ENCODE assay signal across 8 cellular contexts in the genomic region with DNA sequence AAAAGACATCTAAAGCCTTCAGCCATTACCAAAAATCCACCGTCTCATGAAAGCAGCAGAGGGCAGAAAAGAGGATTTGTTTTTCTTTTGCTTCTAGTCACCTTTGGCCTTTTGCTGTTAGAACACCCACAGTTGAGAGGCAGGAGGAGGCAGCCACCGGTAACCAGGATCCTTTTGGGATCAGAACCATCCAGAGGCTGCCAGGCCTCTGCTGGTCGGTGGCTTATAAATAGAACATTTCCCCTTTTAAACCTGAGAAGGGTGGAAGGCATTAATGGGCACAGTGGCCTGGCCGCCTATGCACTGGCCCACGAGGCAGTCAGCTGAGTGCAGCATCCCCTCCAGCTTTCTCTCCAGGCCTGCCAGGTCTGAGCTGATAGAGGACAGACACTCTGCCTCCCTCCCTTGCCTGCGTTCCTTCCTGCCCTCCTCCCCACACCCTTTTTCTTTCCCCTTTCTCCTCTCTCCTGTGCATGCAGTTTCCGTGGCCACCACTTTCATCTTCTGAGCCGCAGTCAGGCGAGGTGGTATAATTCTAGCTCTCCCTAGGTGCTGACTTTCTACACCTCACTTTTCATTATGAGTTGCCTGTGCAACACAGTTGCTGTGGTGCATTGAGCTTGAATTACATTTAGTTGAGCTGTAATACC.
A peak's percentile ranks its signal among the peaks of the same experiment; 100 is the strongest.
DNase-seq lines count a peak whose midpoint lies in the region; ATAC-seq and TF ChIP-seq lines count a peak whose summit lies in the region.

No MANE protein-coding gene starts in this region.

- no peak overlapping the region for H3K4me3 ChIP-seq in Peyer's patch

- peak; percentile 78 for DNase-seq in EH (ENCODE audit: low read depth)
- DNase-seq in activated naive CD8-positive, alpha-beta T cell treated with anti-CD3 and anti-CD28 coated beads for 36 hours, result peak; percentile 55
- DNase-seq in natural killer cell treated with Interleukin-12 subunit alpha and Interleukin-12 subunit beta and Interleukin-15 and Interleukin-18, amount 100 ng/mL, for 72 hours (ENCODE audit: low spot score), result no peak
- no peak for DNase-seq in Peyer's patch
- no peak for DNase-seq in dermis blood vessel endothelial cell
- DNase-seq in LoVo (ENCODE audit: low spot score), result no peak

- H3K36me3 Mint-ChIP-seq in activated naive CD8-positive, alpha-beta T cell treated with anti-CD3 and anti-CD28 coated beads for 36 hours, result peaks cover 17% of the 10 kb centered on the region
- peaks cover 12% of the 10 kb centered on the region for H3K36me3 Mint-ChIP-seq in natural killer cell treated with Interleukin-12 subunit alpha and Interleukin-12 subunit beta and Interleukin-15 and Interleukin-18, amount 100 ng/mL, for 72 hours

- peak overlapping the region in 1 of 4 donors; percentile 53 for H3K27ac ChIP-seq in Peyer's patch

- no peaks in the 10 kb centered on the region for H3K9me3 ChIP-seq in Peyer's patch

- TF ChIP-seq POLR2A in Peyer's patch (IDR thresholded peaks at IDR 0.05), result no peak

- no peaks in the 10 kb centered on the region for H3K27me3 Mint-ChIP-seq in activated naive CD8-positive, alpha-beta T cell treated with anti-CD3 and anti-CD28 coated beads for 36 hours
- H3K27me3 Mint-ChIP-seq in natural killer cell treated with Interleukin-12 subunit alpha and Interleukin-12 subunit beta and Interleukin-15 and Interleukin-18, amount 100 ng/mL, for 72 hours, result no peaks in the 10 kb centered on the region

- peaks cover 55% of the 10 kb centered on the region for H3K4me1 Mint-ChIP-seq in activated naive CD8-positive, alpha-beta T cell treated with anti-CD3 and anti-CD28 coated beads for 36 hours
- H3K4me1 Mint-ChIP-seq in natural killer cell treated with Interleukin-12 subunit alpha and Interleukin-12 subunit beta and Interleukin-15 and Interleukin-18, amount 100 ng/mL, for 72 hours (ENCODE audit: low read depth in 2 of 2), result peaks cover 58 to 59% of the 10 kb centered on the region in 2 donors

- H3K27me3 ChIP-seq in Peyer's patch, result no peaks in the 10 kb centered on the region

- H3K4me1 ChIP-seq in Peyer's patch, result no peaks in the 10 kb centered on the region

- H3K4me3 Mint-ChIP-seq in activated naive CD8-positive, alpha-beta T cell treated with anti-CD3 and anti-CD28 coated beads for 36 hours, result no peak overlapping the region
- peak overlapping the region; percentile 4 for H3K4me3 Mint-ChIP-seq in natural killer cell treated with Interleukin-12 subunit alpha and Interleukin-12 subunit beta and Interleukin-15 and Interleukin-18, amount 100 ng/mL, for 72 hours

- H3K9me3 Mint-ChIP-seq in activated naive CD8-positive, alpha-beta T cell treated with anti-CD3 and anti-CD28 coated beads for 36 hours, result no peaks in the 10 kb centered on the region
- H3K9me3 Mint-ChIP-seq in natural killer cell treated with Interleukin-12 subunit alpha and Interleukin-12 subunit beta and Interleukin-15 and Interleukin-18, amount 100 ng/mL, for 72 hours, result no peaks in the 10 kb centered on the region

- TF ChIP-seq CTCF in Peyer's patch (IDR thresholded peaks at IDR 0.05), result no peak

- peak overlapping the region; percentile 87 for H3K27ac Mint-ChIP-seq in activated naive CD8-positive, alpha-beta T cell treated with anti-CD3 and anti-CD28 coated beads for 36 hours
- peak overlapping the region in 1 of 2 donors; percentile 16 for H3K27ac Mint-ChIP-seq in natural killer cell treated with Interleukin-12 subunit alpha and Interleukin-12 subunit beta and Interleukin-15 and Interleukin-18, amount 100 ng/mL, for 72 hours

- no peaks in the 10 kb centered on the region for H3K36me3 ChIP-seq in Peyer's patch

- ATAC-seq in GM19025 (IDR thresholded peaks at IDR 0.05; ENCODE audit: low read depth, unreplicated experiment) (peak; percentile 52), HG03095 (IDR thresholded peaks at IDR 0.05; ENCODE audit: unreplicated experiment) (peak; percentile 49)
- ATAC-seq in natural killer cell treated with Interleukin-12 subunit alpha and Interleukin-12 subunit beta and Interleukin-15 and Interleukin-18, amount 100 ng/mL, for 72 hours, result peak; percentile 77 to 89

Comparison
In these comparisons a context has a peak if more than half of its experiments do, and no peak if none do; other contexts are left out.
1. DNase-seq: peak in EH (single experiment) and activated naive CD8-positive, alpha-beta T cell treated with anti-CD3 and anti-CD28 coated beads for 36 hours (single experiment); none in natural killer cell treated with Interleukin-12 subunit alpha and Interleukin-12 subunit beta and Interleukin-15 and Interleukin-18, amount 100 ng/mL, for 72 hours (single experiment), Peyer's patch (0 of 3), dermis blood vessel endothelial cell (single experiment) and LoVo (single experiment).
2. Peak in every context shown above with its lines, with median percentiles within 50 percentile points of each other: ATAC-seq.